In genomic region chr17:3772764-3773163, GRCh38 we compare ENCODE assay signal across 10 cellular contexts.
"Had no signal": no experiment of that assay in that cellular context is flagged by ENCODE, and none has a peak within 500 bp of the region (broad histone marks: within the 10 kb centered on the region; RNA-seq: fewer than 3 reads in every experiment).

No MANE protein-coding gene starts in this region.

- H3K9me3 ChIP-seq: vagina had no signal

- H3K27me3 ChIP-seq: tibial nerve, vagina had no signal

- H3K4me1 ChIP-seq: tibial nerve, vagina had no signal

- ATAC-seq: esophagus mucosa had no signal

- H3K4me3 ChIP-seq: tibial nerve, vagina had no signal

- DNase-seq: activated CD4-positive, alpha-beta T cell treated with anti-CD3 and anti-CD28 coated beads for 4 hours; activated naive CD4-positive, alpha-beta T cell treated with Interleukin-2 at 50 U/mL for 16 hours; central memory CD4-positive, alpha-beta T cell; dermis blood vessel endothelial cell; foreskin melanocyte; kidney glomerular epithelial cell; WERI-Rb-1 had no signal

- H3K36me3 ChIP-seq: tibial nerve, vagina, WERI-Rb-1 had no signal

- H3K27ac ChIP-seq: tibial nerve, vagina had no signal
